ENCODE assay signal across 1 cellular context in the genomic region with DNA sequence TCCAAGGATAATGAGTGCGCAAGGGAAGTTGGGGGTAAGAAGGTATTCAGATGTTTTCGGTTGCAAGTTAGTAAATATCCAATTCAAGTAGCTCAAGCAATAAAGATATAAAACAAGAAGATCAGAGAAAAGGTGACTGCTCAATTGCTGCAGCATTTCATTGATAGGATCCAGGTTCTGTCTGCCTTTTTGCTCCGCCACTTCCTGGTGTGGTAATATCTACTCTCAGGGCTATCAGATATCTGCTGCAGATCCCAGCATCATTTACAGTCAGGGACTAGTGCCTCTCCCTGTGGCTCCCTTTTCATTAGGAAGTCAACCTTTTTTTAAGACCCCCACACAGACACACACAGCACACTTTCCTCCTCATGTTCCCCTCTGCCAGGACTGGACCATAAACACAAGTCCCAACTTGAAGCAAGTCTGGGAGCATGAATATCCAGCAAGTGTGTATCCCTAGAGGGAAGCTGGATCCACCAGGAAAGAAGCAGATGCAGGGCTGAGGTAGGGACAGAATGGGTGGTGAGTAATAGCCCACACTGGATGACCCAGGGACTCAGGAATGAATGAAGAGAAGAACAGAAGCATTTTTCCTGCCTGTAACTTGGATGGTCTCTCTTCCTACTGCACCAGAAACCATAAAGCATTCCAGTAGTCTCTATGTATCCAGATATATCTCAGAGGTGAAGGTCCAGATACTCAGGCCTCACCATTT.
TF ChIP-seq lines count a peak whose summit lies in the region.

No MANE protein-coding gene starts in this region.

TF ChIP-seq in GM23338, 12 proteins besides CTCF, POLR2A, EP300 and RAD21 (continued from another document):
- TF ChIP-seq, protein P1, sequence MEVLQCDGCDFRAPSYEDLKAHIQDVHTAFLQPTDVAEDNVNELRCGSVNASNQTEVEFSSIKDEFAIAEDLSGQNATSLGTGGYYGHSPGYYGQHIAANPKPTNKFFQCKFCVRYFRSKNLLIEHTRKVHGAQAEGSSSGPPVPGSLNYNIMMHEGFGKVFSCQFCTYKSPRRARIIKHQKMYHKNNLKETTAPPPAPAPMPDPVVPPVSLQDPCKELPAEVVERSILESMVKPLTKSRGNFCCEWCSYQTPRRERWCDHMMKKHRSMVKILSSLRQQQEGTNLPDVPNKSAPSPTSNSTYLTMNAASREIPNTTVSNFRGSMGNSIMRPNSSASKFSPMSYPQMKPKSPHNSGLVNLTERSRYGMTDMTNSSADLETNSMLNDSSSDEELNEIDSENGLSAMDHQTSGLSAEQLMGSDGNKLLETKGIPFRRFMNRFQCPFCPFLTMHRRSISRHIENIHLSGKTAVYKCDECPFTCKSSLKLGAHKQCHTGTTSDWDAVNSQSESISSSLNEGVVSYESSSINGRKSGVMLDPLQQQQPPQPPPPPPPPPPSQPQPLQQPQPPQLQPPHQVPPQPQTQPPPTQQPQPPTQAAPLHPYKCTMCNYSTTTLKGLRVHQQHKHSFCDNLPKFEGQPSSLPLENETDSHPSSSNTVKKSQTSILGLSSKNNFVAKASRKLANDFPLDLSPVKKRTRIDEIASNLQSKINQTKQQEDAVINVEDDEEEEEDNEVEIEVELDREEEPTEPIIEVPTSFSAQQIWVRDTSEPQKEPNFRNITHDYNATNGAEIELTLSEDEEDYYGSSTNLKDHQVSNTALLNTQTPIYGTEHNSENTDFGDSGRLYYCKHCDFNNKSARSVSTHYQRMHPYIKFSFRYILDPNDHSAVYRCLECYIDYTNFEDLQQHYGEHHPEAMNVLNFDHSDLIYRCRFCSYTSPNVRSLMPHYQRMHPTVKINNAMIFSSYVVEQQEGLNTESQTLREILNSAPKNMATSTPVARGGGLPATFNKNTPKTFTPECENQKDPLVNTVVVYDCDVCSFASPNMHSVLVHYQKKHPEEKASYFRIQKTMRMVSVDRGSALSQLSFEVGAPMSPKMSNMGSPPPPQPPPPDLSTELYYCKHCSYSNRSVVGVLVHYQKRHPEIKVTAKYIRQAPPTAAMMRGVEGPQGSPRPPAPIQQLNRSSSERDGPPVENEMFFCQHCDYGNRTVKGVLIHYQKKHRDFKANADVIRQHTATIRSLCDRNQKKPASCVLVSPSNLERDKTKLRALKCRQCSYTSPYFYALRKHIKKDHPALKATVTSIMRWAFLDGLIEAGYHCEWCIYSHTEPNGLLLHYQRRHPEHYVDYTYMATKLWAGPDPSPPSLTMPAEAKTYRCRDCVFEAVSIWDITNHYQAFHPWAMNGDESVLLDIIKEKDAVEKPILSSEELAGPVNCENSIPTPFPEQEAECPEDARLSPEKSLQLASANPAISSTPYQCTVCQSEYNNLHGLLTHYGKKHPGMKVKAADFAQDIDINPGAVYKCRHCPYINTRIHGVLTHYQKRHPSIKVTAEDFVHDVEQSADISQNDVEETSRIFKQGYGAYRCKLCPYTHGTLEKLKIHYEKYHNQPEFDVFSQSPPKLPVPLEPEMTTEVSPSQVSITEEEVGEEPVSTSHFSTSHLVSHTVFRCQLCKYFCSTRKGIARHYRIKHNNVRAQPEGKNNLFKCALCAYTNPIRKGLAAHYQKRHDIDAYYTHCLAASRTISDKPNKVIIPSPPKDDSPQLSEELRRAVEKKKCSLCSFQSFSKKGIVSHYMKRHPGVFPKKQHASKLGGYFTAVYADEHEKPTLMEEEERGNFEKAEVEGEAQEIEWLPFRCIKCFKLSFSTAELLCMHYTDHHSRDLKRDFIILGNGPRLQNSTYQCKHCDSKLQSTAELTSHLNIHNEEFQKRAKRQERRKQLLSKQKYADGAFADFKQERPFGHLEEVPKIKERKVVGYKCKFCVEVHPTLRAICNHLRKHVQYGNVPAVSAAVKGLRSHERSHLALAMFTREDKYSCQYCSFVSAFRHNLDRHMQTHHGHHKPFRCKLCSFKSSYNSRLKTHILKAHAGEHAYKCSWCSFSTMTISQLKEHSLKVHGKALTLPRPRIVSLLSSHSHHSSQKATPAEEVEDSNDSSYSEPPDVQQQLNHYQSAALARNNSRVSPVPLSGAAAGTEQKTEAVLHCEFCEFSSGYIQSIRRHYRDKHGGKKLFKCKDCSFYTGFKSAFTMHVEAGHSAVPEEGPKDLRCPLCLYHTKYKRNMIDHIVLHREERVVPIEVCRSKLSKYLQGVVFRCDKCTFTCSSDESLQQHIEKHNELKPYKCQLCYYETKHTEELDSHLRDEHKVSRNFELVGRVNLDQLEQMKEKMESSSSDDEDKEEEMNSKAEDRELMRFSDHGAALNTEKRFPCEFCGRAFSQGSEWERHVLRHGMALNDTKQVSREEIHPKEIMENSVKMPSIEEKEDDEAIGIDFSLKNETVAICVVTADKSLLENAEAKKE (CRISPR knock-in tag; IDR thresholded peaks at IDR 0.05) = no peak
- TF ChIP-seq ETS1 (IDR thresholded peaks at IDR 0.05) (no peak), EZH2phosphoT487 (IDR thresholded peaks at IDR 0.05; ENCODE audit: unreplicated experiment) (no peak), ZNF114 (CRISPR knock-in tag; IDR thresholded peaks at IDR 0.05) (no peak), JUNB (IDR thresholded peaks at IDR 0.05; ENCODE audit: unreplicated experiment) (no peak), STAT1 (IDR thresholded peaks at IDR 0.05; ENCODE audit: unreplicated experiment) (no peak), ZNF331 (CRISPR knock-in tag; IDR thresholded peaks at IDR 0.05; ENCODE audit: low read depth) (no peak), POLR2AphosphoS5 (IDR thresholded peaks at IDR 0.05; ENCODE audit: low read depth) (no peak)
- TF ChIP-seq, protein P2, sequence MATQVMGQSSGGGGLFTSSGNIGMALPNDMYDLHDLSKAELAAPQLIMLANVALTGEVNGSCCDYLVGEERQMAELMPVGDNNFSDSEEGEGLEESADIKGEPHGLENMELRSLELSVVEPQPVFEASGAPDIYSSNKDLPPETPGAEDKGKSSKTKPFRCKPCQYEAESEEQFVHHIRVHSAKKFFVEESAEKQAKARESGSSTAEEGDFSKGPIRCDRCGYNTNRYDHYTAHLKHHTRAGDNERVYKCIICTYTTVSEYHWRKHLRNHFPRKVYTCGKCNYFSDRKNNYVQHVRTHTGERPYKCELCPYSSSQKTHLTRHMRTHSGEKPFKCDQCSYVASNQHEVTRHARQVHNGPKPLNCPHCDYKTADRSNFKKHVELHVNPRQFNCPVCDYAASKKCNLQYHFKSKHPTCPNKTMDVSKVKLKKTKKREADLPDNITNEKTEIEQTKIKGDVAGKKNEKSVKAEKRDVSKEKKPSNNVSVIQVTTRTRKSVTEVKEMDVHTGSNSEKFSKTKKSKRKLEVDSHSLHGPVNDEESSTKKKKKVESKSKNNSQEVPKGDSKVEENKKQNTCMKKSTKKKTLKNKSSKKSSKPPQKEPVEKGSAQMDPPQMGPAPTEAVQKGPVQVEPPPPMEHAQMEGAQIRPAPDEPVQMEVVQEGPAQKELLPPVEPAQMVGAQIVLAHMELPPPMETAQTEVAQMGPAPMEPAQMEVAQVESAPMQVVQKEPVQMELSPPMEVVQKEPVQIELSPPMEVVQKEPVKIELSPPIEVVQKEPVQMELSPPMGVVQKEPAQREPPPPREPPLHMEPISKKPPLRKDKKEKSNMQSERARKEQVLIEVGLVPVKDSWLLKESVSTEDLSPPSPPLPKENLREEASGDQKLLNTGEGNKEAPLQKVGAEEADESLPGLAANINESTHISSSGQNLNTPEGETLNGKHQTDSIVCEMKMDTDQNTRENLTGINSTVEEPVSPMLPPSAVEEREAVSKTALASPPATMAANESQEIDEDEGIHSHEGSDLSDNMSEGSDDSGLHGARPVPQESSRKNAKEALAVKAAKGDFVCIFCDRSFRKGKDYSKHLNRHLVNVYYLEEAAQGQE (IDR thresholded peaks at IDR 0.05; ENCODE audit: unreplicated experiment) = no peak
TF ChIP-seq in GM23338: peak in this region for 0.
